1 cellular context compared by ENCODE assay signal in the genomic region with DNA sequence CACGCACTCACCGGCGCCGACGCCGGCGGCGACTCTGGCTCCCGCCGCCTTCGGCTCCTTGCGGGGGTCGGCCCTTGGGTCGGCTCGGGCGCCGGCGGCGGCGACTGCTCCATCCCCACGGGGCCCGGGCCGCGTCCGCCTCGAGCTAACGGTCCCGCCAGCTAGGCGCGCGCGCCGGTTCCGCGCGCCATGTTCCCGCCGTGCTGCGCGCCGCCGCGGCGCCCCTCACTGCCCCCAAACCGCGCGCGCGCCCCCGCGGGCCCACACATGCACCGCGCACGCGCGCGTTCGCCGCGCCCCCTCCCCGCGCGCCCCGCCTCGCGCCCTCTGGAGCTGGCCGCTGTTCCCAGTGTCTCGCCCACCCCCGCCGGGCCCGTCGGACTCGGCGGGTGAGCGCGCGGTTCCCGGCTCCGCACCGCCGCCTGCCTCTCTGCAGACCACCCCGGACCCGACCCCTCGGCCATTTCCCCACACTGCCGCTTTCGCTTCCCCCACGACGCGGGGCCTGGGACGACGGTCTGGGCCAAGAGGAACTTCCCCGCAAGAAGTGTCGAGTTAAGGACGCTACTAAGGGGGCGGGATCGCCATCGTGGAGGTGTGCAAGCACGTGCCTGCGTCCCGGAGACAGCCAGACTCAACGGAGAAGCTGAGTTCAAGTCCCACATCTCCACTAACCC.
A peak's percentile ranks its signal among the peaks of the same experiment; 100 is the strongest.
TF ChIP-seq lines count a peak whose summit lies in the region.

A gene (minus strand): TSS at position 230 of the 677 bp plus-strand sequence. CDS start 117 bp downstream, at position 113.

TF ChIP-seq in WTC11, 78 proteins besides CTCF, POLR2A, EP300 and RAD21 (continued from another document):
- TF ChIP-seq, protein P1, sequence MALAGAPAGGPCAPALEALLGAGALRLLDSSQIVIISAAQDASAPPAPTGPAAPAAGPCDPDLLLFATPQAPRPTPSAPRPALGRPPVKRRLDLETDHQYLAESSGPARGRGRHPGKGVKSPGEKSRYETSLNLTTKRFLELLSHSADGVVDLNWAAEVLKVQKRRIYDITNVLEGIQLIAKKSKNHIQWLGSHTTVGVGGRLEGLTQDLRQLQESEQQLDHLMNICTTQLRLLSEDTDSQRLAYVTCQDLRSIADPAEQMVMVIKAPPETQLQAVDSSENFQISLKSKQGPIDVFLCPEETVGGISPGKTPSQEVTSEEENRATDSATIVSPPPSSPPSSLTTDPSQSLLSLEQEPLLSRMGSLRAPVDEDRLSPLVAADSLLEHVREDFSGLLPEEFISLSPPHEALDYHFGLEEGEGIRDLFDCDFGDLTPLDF (CRISPR knock-in tag; IDR thresholded peaks at IDR 0.05): 0 out of 2 replicates have a peak, but pooled peaks have one; percentile 42
- TF ChIP-seq, protein P2, sequence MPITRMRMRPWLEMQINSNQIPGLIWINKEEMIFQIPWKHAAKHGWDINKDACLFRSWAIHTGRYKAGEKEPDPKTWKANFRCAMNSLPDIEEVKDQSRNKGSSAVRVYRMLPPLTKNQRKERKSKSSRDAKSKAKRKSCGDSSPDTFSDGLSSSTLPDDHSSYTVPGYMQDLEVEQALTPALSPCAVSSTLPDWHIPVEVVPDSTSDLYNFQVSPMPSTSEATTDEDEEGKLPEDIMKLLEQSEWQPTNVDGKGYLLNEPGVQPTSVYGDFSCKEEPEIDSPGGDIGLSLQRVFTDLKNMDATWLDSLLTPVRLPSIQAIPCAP (CRISPR knock-in tag; IDR thresholded peaks at IDR 0.05): 0 out of 2 replicates have a peak, but pooled peaks have one; percentile 47
- TF ChIP-seq, protein P3, sequence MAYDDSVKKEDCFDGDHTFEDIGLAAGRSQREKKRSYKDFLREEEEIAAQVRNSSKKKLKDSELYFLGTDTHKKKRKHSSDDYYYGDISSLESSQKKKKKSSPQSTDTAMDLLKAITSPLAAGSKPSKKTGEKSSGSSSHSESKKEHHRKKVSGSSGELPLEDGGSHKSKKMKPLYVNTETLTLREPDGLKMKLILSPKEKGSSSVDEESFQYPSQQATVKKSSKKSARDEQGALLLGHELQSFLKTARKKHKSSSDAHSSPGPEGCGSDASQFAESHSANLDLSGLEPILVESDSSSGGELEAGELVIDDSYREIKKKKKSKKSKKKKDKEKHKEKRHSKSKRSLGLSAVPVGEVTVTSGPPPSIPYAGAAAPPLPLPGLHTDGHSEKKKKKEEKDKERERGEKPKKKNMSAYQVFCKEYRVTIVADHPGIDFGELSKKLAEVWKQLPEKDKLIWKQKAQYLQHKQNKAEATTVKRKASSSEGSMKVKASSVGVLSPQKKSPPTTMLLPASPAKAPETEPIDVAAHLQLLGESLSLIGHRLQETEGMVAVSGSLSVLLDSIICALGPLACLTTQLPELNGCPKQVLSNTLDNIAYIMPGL (CRISPR knock-in tag; IDR thresholded peaks at IDR 0.05): peak; percentile 72; the same call in 1 of the 2 replicates
- TF ChIP-seq, protein P4, sequence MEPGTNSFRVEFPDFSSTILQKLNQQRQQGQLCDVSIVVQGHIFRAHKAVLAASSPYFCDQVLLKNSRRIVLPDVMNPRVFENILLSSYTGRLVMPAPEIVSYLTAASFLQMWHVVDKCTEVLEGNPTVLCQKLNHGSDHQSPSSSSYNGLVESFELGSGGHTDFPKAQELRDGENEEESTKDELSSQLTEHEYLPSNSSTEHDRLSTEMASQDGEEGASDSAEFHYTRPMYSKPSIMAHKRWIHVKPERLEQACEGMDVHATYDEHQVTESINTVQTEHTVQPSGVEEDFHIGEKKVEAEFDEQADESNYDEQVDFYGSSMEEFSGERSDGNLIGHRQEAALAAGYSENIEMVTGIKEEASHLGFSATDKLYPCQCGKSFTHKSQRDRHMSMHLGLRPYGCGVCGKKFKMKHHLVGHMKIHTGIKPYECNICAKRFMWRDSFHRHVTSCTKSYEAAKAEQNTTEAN (CRISPR knock-in tag; IDR thresholded peaks at IDR 0.05): 0 out of 2 replicates have a peak, but pooled peaks have one; percentile 38
- TF ChIP-seq ATF1 (CRISPR knock-in tag; IDR thresholded peaks at IDR 0.05): 0 out of 2 replicates have a peak, but pooled peaks have one; percentile 40
- TF ChIP-seq, protein P5, sequence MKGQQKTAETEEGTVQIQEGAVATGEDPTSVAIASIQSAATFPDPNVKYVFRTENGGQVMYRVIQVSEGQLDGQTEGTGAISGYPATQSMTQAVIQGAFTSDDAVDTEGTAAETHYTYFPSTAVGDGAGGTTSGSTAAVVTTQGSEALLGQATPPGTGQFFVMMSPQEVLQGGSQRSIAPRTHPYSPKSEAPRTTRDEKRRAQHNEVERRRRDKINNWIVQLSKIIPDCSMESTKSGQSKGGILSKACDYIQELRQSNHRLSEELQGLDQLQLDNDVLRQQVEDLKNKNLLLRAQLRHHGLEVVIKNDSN (CRISPR knock-in tag; IDR thresholded peaks at IDR 0.05): peak; percentile 46; the same call in 1 of the 2 replicates
- TF ChIP-seq, protein P6, sequence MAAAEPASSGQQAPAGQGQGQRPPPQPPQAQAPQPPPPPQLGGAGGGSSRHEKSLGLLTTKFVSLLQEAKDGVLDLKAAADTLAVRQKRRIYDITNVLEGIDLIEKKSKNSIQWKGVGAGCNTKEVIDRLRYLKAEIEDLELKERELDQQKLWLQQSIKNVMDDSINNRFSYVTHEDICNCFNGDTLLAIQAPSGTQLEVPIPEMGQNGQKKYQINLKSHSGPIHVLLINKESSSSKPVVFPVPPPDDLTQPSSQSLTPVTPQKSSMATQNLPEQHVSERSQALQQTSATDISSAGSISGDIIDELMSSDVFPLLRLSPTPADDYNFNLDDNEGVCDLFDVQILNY (CRISPR knock-in tag; IDR thresholded peaks at IDR 0.05): peak; percentile 60
- TF ChIP-seq ZBTB21 (CRISPR knock-in tag; IDR thresholded peaks at IDR 0.05; ENCODE audit: borderline replicate concordance): peak; percentile 29; the same call in 1 of the 2 replicates
- TF ChIP-seq CREM (CRISPR knock-in tag; IDR thresholded peaks at IDR 0.05): peak; percentile 53; the same call in 1 of the 2 replicates
- peak; percentile 70; the same call in 1 of the 2 replicates for TF ChIP-seq ZNF138 (CRISPR knock-in tag; conservative IDR thresholded peaks at IDR 0.05)
- peak; percentile 80; the same call in 1 of the 2 replicates for TF ChIP-seq CREB1 (CRISPR knock-in tag; IDR thresholded peaks at IDR 0.05)
